In the genomic region with DNA sequence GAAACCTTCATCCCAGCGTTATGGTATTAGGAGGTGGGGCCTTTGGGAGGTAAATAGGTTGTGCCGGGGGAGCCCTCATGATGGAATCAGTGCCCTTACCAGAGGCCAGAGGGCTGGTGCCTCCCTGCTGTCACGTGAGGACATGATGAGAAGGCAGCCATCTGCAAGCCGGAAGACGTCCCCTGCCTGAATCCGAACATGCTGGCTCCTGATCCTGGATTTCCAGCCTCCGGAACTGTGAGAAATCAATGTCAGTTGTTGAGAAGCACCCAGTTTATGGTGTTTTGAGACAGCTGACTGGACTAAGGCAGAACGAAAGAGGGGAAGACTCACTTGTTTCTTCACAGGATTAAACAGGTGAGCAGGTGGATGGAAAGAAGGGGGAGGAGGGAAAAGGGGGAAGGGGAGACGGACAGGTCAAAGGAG, we compare ENCODE assay signal across 11 cellular contexts. TPM values are rescaled to one million over a fixed set of nuclear protein-coding genes. Genes with fewer than 3 reads are reported as not detected.
DNase-seq lines count a peak whose midpoint lies in the region; ATAC-seq and TF ChIP-seq lines count a peak whose summit lies in the region.
"Had no signal": no experiment of that assay in that cellular context is flagged by ENCODE, and none has a peak within 500 bp of the region (broad histone marks: within the 10 kb centered on the region; RNA-seq: fewer than 3 reads in every experiment).

No MANE protein-coding gene starts in this region.

- peak overlapping the region; percentile 78 for H3K4me3 Mint-ChIP-seq in natural killer cell

- ATAC-seq in natural killer cell (no peak), HG03196 (IDR thresholded peaks at IDR 0.05; ENCODE audit: unreplicated experiment) (no peak), GM21786 (IDR thresholded peaks at IDR 0.05; ENCODE audit: unreplicated experiment) (no peak)
- ATAC-seq: HCT116 had no signal

- peak overlapping the region in 1 of 2 donors; percentile 3 for H3K9ac ChIP-seq in colonic mucosa (ENCODE audit: low read depth in 2 of 2, low read length in 2 of 2)

- no peaks in the 10 kb centered on the region for H3K36me3 ChIP-seq in colonic mucosa

- no peak overlapping the region for H3K27ac ChIP-seq in colonic mucosa

- TF ChIP-seq CTCF in colonic mucosa (IDR thresholded peaks at IDR 0.05) (no peak), natural killer cell (IDR thresholded peaks at IDR 0.05) (no peak), GM10266 (IDR thresholded peaks at IDR 0.05; ENCODE audit: control insufficient read depth, insufficient read depth, low read depth, missing control alignments) (no peak)

- no peak overlapping the region for H3K4me3 ChIP-seq in colonic mucosa

- DNase-seq in DMS153 (lab: John Stamatoyannopoulos, UW): peak; percentile 75
- DNase-seq in NCI-H2171 (lab: John Stamatoyannopoulos, UW): peak; percentile 41
- DNase-seq in colonic mucosa: peak; percentile 70
- DNase-seq in natural killer cell: no peak
- DNase-seq in iPS-NIHi7 (ENCODE audit: extremely low spot score): no peak
- DNase-seq in GM10266 (ENCODE audit: extremely low spot score): no peak
- DNase-seq: stimulated activated CD4-positive, alpha-beta T cell treated with anti-CD3 and anti-CD28 coated beads, Interleukin-12 subunit alpha, Interleukin-12 subunit beta, amount 100 ng/mL, for 4 hours; stimulated activated CD8-positive, alpha-beta memory T cell treated with anti-CD3 and anti-CD28 coated beads, Interleukin-4, amount 100 ng/mL, for 48 hours had no signal

- H3K4me1 Mint-ChIP-seq in natural killer cell: peaks cover 37 to 53% of the 10 kb centered on the region in 2 donors

- no peaks in the 10 kb centered on the region for H3K27me3 ChIP-seq in colonic mucosa

- no peaks in the 10 kb centered on the region for H3K9me3 ChIP-seq in colonic mucosa

- no peaks in the 10 kb centered on the region for H3K9me3 Mint-ChIP-seq in natural killer cell

- no peaks in the 10 kb centered on the region for H3K36me3 Mint-ChIP-seq in natural killer cell

- H3K27ac Mint-ChIP-seq in natural killer cell: peak overlapping the region; percentile 93 to 94

- no peaks in the 10 kb centered on the region for H3K27me3 Mint-ChIP-seq in natural killer cell (ENCODE audit: low read depth in 2 of 2)

- no peaks in the 10 kb centered on the region for H3K4me1 ChIP-seq in colonic mucosa

- intact Hi-C loops in colonic mucosa (cut with DNase I) (no loop called here), natural killer cell (cut with micrococcal nuclease) (no loop called here)

RNA-seq across cellular contexts. Expression of a gene that starts 13.0 kb away (rescaled TPM):
- total RNA-seq in colonic mucosa (10 to 100 TPM in 1 of 2 donors, 1 to 10 TPM in 1; 6.6 to 11.2 TPM), natural killer cell (10 to 100 TPM; 47.3 to 85.8 (median 49.3) TPM)

RNA-seq across cellular contexts. Expression of a gene that starts 49.9 kb away (rescaled TPM):
- total RNA-seq in colonic mucosa: 1 to 10 TPM in 1 of 2 donors, under 1 TPM in 1; 0.52 to 2.5 TPM
- not detected for total RNA-seq in natural killer cell

Comparison
In these comparisons a context has a peak if more than half of its experiments do, and no peak if none do; other contexts are left out.
1. DNase-seq: peak in DMS153 (single experiment), NCI-H2171 (single experiment) and colonic mucosa (single experiment); none in natural killer cell (single experiment), iPS-NIHi7 (single experiment) and GM10266 (single experiment).